Comparison of ENCODE assay signal across 20 cellular contexts in the genomic region with DNA sequence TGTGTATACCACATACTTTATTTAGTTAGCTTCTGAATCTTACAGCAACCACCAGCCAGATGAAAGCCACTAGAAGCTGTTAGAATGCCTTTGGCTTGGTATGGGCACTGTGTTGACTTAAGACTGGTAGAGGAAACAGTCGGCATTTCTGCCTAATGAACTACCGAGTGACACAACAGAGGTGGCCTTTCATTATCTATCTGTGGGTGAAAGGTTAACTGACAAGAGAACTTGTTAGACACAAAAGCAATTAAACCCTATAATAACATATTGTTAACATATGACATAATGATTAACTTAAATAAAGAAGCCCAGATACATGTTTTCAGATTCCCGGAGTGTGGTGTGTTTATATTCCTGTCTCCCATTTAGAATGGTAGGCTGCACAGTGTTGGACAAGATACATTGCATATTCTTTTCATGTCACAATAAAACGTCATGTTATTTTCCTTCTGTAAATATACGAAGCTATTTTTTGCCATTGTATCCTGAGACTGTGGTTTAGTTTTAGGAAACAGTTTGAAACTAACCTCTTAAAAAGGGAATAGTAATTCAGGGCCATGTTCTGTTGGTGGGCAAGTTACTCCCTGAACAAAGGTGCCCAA.
A peak's percentile ranks its signal among the peaks of the same experiment; 100 is the strongest.
DNase-seq lines count a peak whose midpoint lies in the region; ATAC-seq and TF ChIP-seq lines count a peak whose summit lies in the region.
"Had no signal": no experiment of that assay in that cellular context is flagged by ENCODE, and none has a peak within 500 bp of the region (broad histone marks: within the 10 kb centered on the region; RNA-seq: fewer than 3 reads in every experiment).

No MANE protein-coding gene starts in this region.

- H3K36me3 Mint-ChIP-seq in neural progenitor cell, result peaks cover 10% of the 10 kb centered on the region
- H3K36me3 Mint-ChIP-seq in natural killer cell treated with Interleukin-12 subunit alpha and Interleukin-12 subunit beta and Interleukin-15 and Interleukin-18, amount 100 ng/mL, for 72 hours, result no peaks in the 10 kb centered on the region
- H3K36me3 Mint-ChIP-seq: T-cell had no signal

- H3K4me2 ChIP-seq in neural progenitor cell, result peak overlapping the region; percentile 60

- H3K27me3 ChIP-seq in neural progenitor cell (no peaks in the 10 kb centered on the region), suprapubic skin (no peaks in the 10 kb centered on the region)

- peaks cover 31% of the 10 kb centered on the region for H3K4me1 ChIP-seq in neural progenitor cell
- no peaks in the 10 kb centered on the region for H3K4me1 ChIP-seq in suprapubic skin
- H3K4me1 ChIP-seq: left ventricle myocardium inferior had no signal

- no peak overlapping the region for H3K4me3 ChIP-seq in neural progenitor cell
- no peak overlapping the region for H3K4me3 ChIP-seq in suprapubic skin
- H3K4me3 ChIP-seq: left ventricle myocardium inferior had no signal

- H3K36me3 ChIP-seq in neural progenitor cell, result no peaks in the 10 kb centered on the region
- no peaks in the 10 kb centered on the region for H3K36me3 ChIP-seq in suprapubic skin
- H3K36me3 ChIP-seq: left ventricle myocardium inferior had no signal

- H3K27ac ChIP-seq in neural progenitor cell (no peak overlapping the region), suprapubic skin (no peak overlapping the region)

- no peaks in the 10 kb centered on the region for H3K79me2 ChIP-seq in neural progenitor cell (ENCODE audit: low read depth)

- no peak for TF ChIP-seq POLR2A in suprapubic skin (IDR thresholded peaks at IDR 0.05)

- TF ChIP-seq EP300 in suprapubic skin (IDR thresholded peaks at IDR 0.05), result no peak

- no peak overlapping the region for H3K9ac ChIP-seq in neural progenitor cell

- no peak overlapping the region for H3K4me3 Mint-ChIP-seq in neural progenitor cell
- no peak overlapping the region for H3K4me3 Mint-ChIP-seq in natural killer cell treated with Interleukin-12 subunit alpha and Interleukin-12 subunit beta and Interleukin-15 and Interleukin-18, amount 100 ng/mL, for 72 hours
- H3K4me3 Mint-ChIP-seq: activated CD4-positive, alpha-beta T cell treated with anti-CD3 and anti-CD28 coated beads for 36 hours; activated T-cell treated with anti-CD3 and anti-CD28 coated beads, Interleukin-2, amount 50 U/mL, for 4 hours; T-cell had no signal

- no peak overlapping the region for H2AFZ ChIP-seq in neural progenitor cell (replicated peaks)

- no peaks in the 10 kb centered on the region for H3K9me3 ChIP-seq in neural progenitor cell (ENCODE audit: low read depth)
- no peaks in the 10 kb centered on the region for H3K9me3 ChIP-seq in suprapubic skin
- H3K9me3 ChIP-seq: left ventricle myocardium inferior had no signal

- WGBS in suprapubic skin, result 62% methylated on average over 5 of the region's 5 CpGs

- no peak overlapping the region for H3K27ac Mint-ChIP-seq in neural progenitor cell
- no peak overlapping the region for H3K27ac Mint-ChIP-seq in natural killer cell treated with Interleukin-12 subunit alpha and Interleukin-12 subunit beta and Interleukin-15 and Interleukin-18, amount 100 ng/mL, for 72 hours
- H3K27ac Mint-ChIP-seq: activated CD4-positive, alpha-beta T cell treated with anti-CD3 and anti-CD28 coated beads for 36 hours; T-cell had no signal

- no peak for TF ChIP-seq CTCF in neural progenitor cell (IDR thresholded peaks at IDR 0.05)
- no peak for TF ChIP-seq CTCF in suprapubic skin (IDR thresholded peaks at IDR 0.05)

- peaks cover 5% of the 10 kb centered on the region for H3K9me3 Mint-ChIP-seq in neural progenitor cell
- peaks cover 3% of the 10 kb centered on the region for H3K9me3 Mint-ChIP-seq in natural killer cell treated with Interleukin-12 subunit alpha and Interleukin-12 subunit beta and Interleukin-15 and Interleukin-18, amount 100 ng/mL, for 72 hours
- H3K9me3 Mint-ChIP-seq: activated T-cell treated with anti-CD3 and anti-CD28 coated beads, Interleukin-2, amount 50 U/mL, for 4 hours had no signal

- no peaks in the 10 kb centered on the region for H3K27me3 Mint-ChIP-seq in neural progenitor cell (ENCODE audit: insufficient read depth, low read depth)
- H3K27me3 Mint-ChIP-seq in natural killer cell treated with Interleukin-12 subunit alpha and Interleukin-12 subunit beta and Interleukin-15 and Interleukin-18, amount 100 ng/mL, for 72 hours, result peaks cover 5 to 9% of the 10 kb centered on the region in 2 donors
- H3K27me3 Mint-ChIP-seq: activated CD4-positive, alpha-beta T cell treated with anti-CD3 and anti-CD28 coated beads for 36 hours had no signal

- H3K4me1 Mint-ChIP-seq in neural progenitor cell, result peaks cover 66% of the 10 kb centered on the region
- H3K4me1 Mint-ChIP-seq in natural killer cell treated with Interleukin-12 subunit alpha and Interleukin-12 subunit beta and Interleukin-15 and Interleukin-18, amount 100 ng/mL, for 72 hours (ENCODE audit: low read depth in 2 of 2), result no peaks in the 10 kb centered on the region
- H3K4me1 Mint-ChIP-seq: activated CD4-positive, alpha-beta T cell treated with anti-CD3 and anti-CD28 coated beads for 36 hours; T-cell had no signal

- ATAC-seq in GM18519 (IDR thresholded peaks at IDR 0.05; ENCODE audit: low FRiP score, unreplicated experiment), result no peak
- no peak for ATAC-seq in HG03571 (IDR thresholded peaks at IDR 0.05; ENCODE audit: unreplicated experiment)
- ATAC-seq in natural killer cell treated with Interleukin-12 subunit alpha and Interleukin-12 subunit beta and Interleukin-15 and Interleukin-18, amount 100 ng/mL, for 72 hours, result no peak
- ATAC-seq: activated CD4-positive, alpha-beta T cell treated with anti-CD3 and anti-CD28 coated beads for 36 hours; activated T-cell treated with anti-CD3 and anti-CD28 coated beads, Interleukin-2, amount 50 U/mL, for 4 hours; sciatic nerve; T-cell had no signal

- peak; percentile 73 for DNase-seq in COR-L47 (lab: John Stamatoyannopoulos, UW)
- peak; percentile 23 for DNase-seq in NCI-H146 treated with DMSO at 0.1 percent for 48 hours (lab: John Stamatoyannopoulos, UW; ENCODE audit: unreplicated experiment)
- peak; percentile 38 for DNase-seq in kidney tubule cell (ENCODE audit: low spot score)
- peak; percentile 55 for DNase-seq in neural progenitor cell (ENCODE audit: low spot score)
- no peak for DNase-seq in natural killer cell treated with Interleukin-12 subunit alpha and Interleukin-12 subunit beta and Interleukin-15 and Interleukin-18, amount 100 ng/mL, for 72 hours (ENCODE audit: low spot score)
- DNase-seq in suprapubic skin (ENCODE audit: low spot score in 2 of 2), result no peak
- DNase-seq: activated CD4-positive, alpha-beta T cell treated with anti-CD3 and anti-CD28 coated beads for 36 hours; activated naive CD4-positive, alpha-beta T cell treated with Interleukin-2 at 50 U/mL for 16 hours; activated T-cell treated with anti-CD3 and anti-CD28 coated beads, Interleukin-2, amount 50 U/mL, for 4 hours; amniotic stem cell; cortex of kidney; head of caudate nucleus; left ventricle myocardium inferior; NCI-H1105 treated with DMSO at 0.1 percent for 48 hours; NCI-H524 treated with DMSO at 0.1 percent for 48 hours; SIG-M5; T-cell had no signal

- peaks cover 12% of the 10 kb centered on the region for H4K20me1 ChIP-seq in neural progenitor cell (ENCODE audit: low read depth)

- H3F3A ChIP-seq in neural progenitor cell (ENCODE audit: low read depth), result peaks cover 24% of the 10 kb centered on the region

Comparison
In these comparisons a context has a peak if more than half of its experiments do, and no peak if none do; other contexts are left out.
1. DNase-seq: peak in COR-L47 (single experiment), NCI-H146 treated with DMSO at 0.1 percent for 48 hours (single experiment), kidney tubule cell (single experiment) and neural progenitor cell (single experiment); none in natural killer cell treated with Interleukin-12 subunit alpha and Interleukin-12 subunit beta and Interleukin-15 and Interleukin-18, amount 100 ng/mL, for 72 hours (single experiment) and suprapubic skin (0 of 2).